In genomic region chr2:120765031-120765910, GRCh38 we compare ENCODE assay signal across 12 cellular contexts. TPM values are rescaled to one million over a fixed set of nuclear protein-coding genes. Genes with fewer than 3 reads are reported as not detected.
DNase-seq lines count a peak whose midpoint lies in the region; ATAC-seq, FAIRE-seq and TF ChIP-seq lines count a peak whose summit lies in the region.
"Had no signal": no experiment of that assay in that cellular context is flagged by ENCODE, and none has a peak within 500 bp of the region (broad histone marks: within the 10 kb centered on the region; RNA-seq: fewer than 3 reads in every experiment).

No MANE protein-coding gene starts in this region.

- no TSS peak for BruUV-seq in HepG2 (replicated peaks; lab: Mats Ljungman, UMichigan)

- H3K9me3 ChIP-seq in liver (ENCODE audit: control insufficient read depth in 4 of 4, low read length in 3 of 4) (no peaks in the 10 kb centered on the region), HepG2 (ENCODE audit: low read length) (no peaks in the 10 kb centered on the region)
- H3K9me3 ChIP-seq: HAP-1 had no signal

- peak overlapping the region; percentile 56 for H3K4me3 Mint-ChIP-seq in nephron progenitor cell

- TF ChIP-seq CTCF in liver (IDR thresholded peaks at IDR 0.05; ENCODE audit: low read depth, low read length, missing input control) (no peak), HepG2 (CRISPR knock-in tag; IDR thresholded peaks at IDR 0.05) (no peak), nephron progenitor cell (IDR thresholded peaks at IDR 0.05) (no peak)

- intact Hi-C loops in HepG2 (cut with micrococcal nuclease; ENCODE audit: unreplicated experiment), result no loop called here
- intact Hi-C loops in Right ventricle myocardium inferior (cut with DNase I), result no loop called here

- no peak for DNase-seq in HepG2 (ENCODE audit: low spot score)
- peak; percentile 60 for DNase-seq in Right ventricle myocardium inferior (ENCODE audit: missing footprints)
- DNase-seq in nephron progenitor cell, result no peak
- DNase-seq in NCI-H2029 treated with DMSO at 0.1 percent for 48 hours (lab: John Stamatoyannopoulos, UW), result no peak
- no peak for DNase-seq in activated naive CD4-positive, alpha-beta T cell (lab: John Stamatoyannopoulos, UW)
- DNase-seq: activated CD8-positive, alpha-beta memory T cell treated with anti-CD3 and anti-CD28 coated beads, Interleukin-2, amount 50 U/mL, for 48 hours; cerebellar nuclear complex; NCI-H1092 treated with DMSO at 0.1 percent for 48 hours had no signal

- H3K79me2 ChIP-seq in HepG2 (ENCODE audit: insufficient read depth, low read length), result no peaks in the 10 kb centered on the region

- ATAC-seq in HepG2 (no peak), Right ventricle myocardium inferior (peak; percentile 38), GM21515 (IDR thresholded peaks at IDR 0.05; ENCODE audit: unreplicated experiment) (no peak), HG03342 (IDR thresholded peaks at IDR 0.05; ENCODE audit: unreplicated experiment) (no peak)

- peaks cover 15% of the 10 kb centered on the region for H3K27me3 Mint-ChIP-seq in nephron progenitor cell (ENCODE audit: low read depth, poor library complexity)

- H3K27me3 ChIP-seq in liver (ENCODE audit: control insufficient read depth in 4 of 4, insufficient read depth in 4 of 4, low read length in 3 of 4), result no peaks in the 10 kb centered on the region
- H3K27me3 ChIP-seq in HepG2 (ENCODE audit: control insufficient read depth in 1 of 2, insufficient read depth in 2 of 2, low read length in 2 of 2), result peaks cover 17 to 98% of the 10 kb centered on the region in 2 experiments; a peak in 4 of 5 replicates

- no peaks in the 10 kb centered on the region for H3K36me3 ChIP-seq in liver (ENCODE audit: control insufficient read depth in 4 of 4, insufficient read depth in 3 of 4, low read depth in 1 of 4, low read length in 3 of 4)
- H3K36me3 ChIP-seq in HepG2 (replicated peaks in 1 of 2; ENCODE audit: control insufficient read depth in 1 of 2, insufficient read depth in 2 of 2, low read length in 2 of 2), result no peaks in the 10 kb centered on the region
- H3K36me3 ChIP-seq: HAP-1 had no signal

- TF ChIP-seq RAD21 in liver (IDR thresholded peaks at IDR 0.05), result no peak
- TF ChIP-seq RAD21 in HepG2 (CRISPR knock-in tag; IDR thresholded peaks at IDR 0.05), result no peak

- H3K4me1 ChIP-seq in liver (ENCODE audit: control insufficient read depth in 4 of 4, insufficient read depth in 4 of 4, low read length in 3 of 4), result peaks cover 0 to 5% (median 2%) of the 10 kb centered on the region in 4 donors
- H3K4me1 ChIP-seq in HepG2 (ENCODE audit: insufficient read depth, low read length), result no peaks in the 10 kb centered on the region
- H3K4me1 ChIP-seq: HAP-1 had no signal

- 71% methylated on average over 18 of the region's 18 CpGs for WGBS in liver
- 37% methylated on average over 15 of the region's 18 CpGs for WGBS in HepG2 (ENCODE audit: low lambda C conversion rate)

- no peaks in the 10 kb centered on the region for H4K20me1 ChIP-seq in HepG2 (ENCODE audit: insufficient read depth, low read length)

- in situ Hi-C loops in HepG2 (cut with HindIII; ENCODE audit: extremely low pct_ligation_motif_present, low pct_unique_long_range_greater_than_20kb), result no loop called here

- H3K4me2 ChIP-seq in HepG2 (ENCODE audit: low read depth, low read length), result no peak overlapping the region

- peaks cover 88% of the 10 kb centered on the region for H3K4me1 Mint-ChIP-seq in nephron progenitor cell

- H3K4me3 ChIP-seq in liver (ENCODE audit: low read depth in 1 of 3, low read length in 3 of 3) (no peak overlapping the region), HepG2 (replicated peaks in 1 of 3; ENCODE audit: insufficient read depth in 1 of 3, low read depth in 2 of 3, low read length in 3 of 3) (no peak overlapping the region)
- H3K4me3 ChIP-seq: HAP-1 had no signal

- H3K27ac ChIP-seq in liver (ENCODE audit: low read depth in 1 of 2, low read length in 2 of 2) (peak overlapping the region; percentile 61 to 62), HepG2 (ENCODE audit: extremely low read length, insufficient read depth, low read length) (no peak overlapping the region)

- CTCF ChIA-PET in HepG2 (lab: Yijun Ruan, JAX; ENCODE audit: low intra/inter-chr PET ratio, low total read pairs), result no interaction called here

- no peak for FAIRE-seq in HepG2 (lab: Jason Lieb, UNC)

- H3K9ac ChIP-seq in liver (ENCODE audit: low read depth in 1 of 2, low read length in 2 of 2) (no peak overlapping the region), HepG2 (ENCODE audit: insufficient read depth, low read depth, low read length) (no peak overlapping the region)

- TF ChIP-seq POLR2A in HepG2 (IDR thresholded peaks at IDR 0.05; ENCODE audit: insufficient read depth in 1 of 2, low read depth in 2 of 2, low read length in 2 of 2), result no peak

- TF ChIP-seq EP300 in HepG2 (IDR thresholded peaks at IDR 0.05; ENCODE audit: low read depth in 2 of 2, low read length in 2 of 2) (no peak), HepG2 (CRISPR knock-in tag; IDR thresholded peaks at IDR 0.05; ENCODE audit: borderline replicate concordance) (no peak)

- H3K36me3 Mint-ChIP-seq in nephron progenitor cell (ENCODE audit: low read depth), result no peaks in the 10 kb centered on the region

- POLR2A ChIA-PET in HepG2 (lab: Yijun Ruan, JAX), result no interaction called here

- no peaks in the 10 kb centered on the region for H3K9me3 Mint-ChIP-seq in nephron progenitor cell

- no peak overlapping the region for H2AFZ ChIP-seq in HepG2 (ENCODE audit: low read length)

- peak overlapping the region; percentile 92 for H3K27ac Mint-ChIP-seq in nephron progenitor cell

TF ChIP-seq in liver, 16 proteins besides CTCF, POLR2A, EP300 and RAD21 (continues in another document):
- no peak for TF ChIP-seq GABPA (IDR thresholded peaks at IDR 0.05 in 1 of 2, conservative IDR thresholded peaks at IDR 0.05 in 1 of 2)
- TF ChIP-seq, protein P1, sequence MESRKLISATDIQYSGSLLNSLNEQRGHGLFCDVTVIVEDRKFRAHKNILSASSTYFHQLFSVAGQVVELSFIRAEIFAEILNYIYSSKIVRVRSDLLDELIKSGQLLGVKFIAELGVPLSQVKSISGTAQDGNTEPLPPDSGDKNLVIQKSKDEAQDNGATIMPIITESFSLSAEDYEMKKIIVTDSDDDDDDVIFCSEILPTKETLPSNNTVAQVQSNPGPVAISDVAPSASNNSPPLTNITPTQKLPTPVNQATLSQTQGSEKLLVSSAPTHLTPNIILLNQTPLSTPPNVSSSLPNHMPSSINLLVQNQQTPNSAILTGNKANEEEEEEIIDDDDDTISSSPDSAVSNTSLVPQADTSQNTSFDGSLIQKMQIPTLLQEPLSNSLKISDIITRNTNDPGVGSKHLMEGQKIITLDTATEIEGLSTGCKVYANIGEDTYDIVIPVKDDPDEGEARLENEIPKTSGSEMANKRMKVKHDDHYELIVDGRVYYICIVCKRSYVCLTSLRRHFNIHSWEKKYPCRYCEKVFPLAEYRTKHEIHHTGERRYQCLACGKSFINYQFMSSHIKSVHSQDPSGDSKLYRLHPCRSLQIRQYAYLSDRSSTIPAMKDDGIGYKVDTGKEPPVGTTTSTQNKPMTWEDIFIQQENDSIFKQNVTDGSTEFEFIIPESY (IDR thresholded peaks at IDR 0.05), result no peak

TF ChIP-seq in HepG2, 621 proteins besides CTCF, POLR2A, EP300 and RAD21 (continues in another document):
- TF ChIP-seq ZNF224 (CRISPR knock-in tag; IDR thresholded peaks at IDR 0.05) (no peak), PLSCR1 (CRISPR knock-in tag; IDR thresholded peaks at IDR 0.05; ENCODE audit: borderline replicate concordance) (no peak), PAWR (CRISPR knock-in tag; IDR thresholded peaks at IDR 0.05; ENCODE audit: borderline replicate concordance) (no peak), ZNF510 (CRISPR knock-in tag; IDR thresholded peaks at IDR 0.05; ENCODE audit: low read depth) (no peak), HNRNPLL (IDR thresholded peaks at IDR 0.05; ENCODE audit: low read depth, low read length, poor library complexity, severe bottlenecking) (no peak)

RNA-seq across cellular contexts. Expression of gene GLI2, which starts 29.6 kb away (rescaled TPM):
- total RNA-seq in liver, result under 1 TPM; 0.08 to 0.14 TPM
- polyA plus RNA-seq in liver, result under 1 TPM; 0.04 to 0.16 TPM
- total RNA-seq in HepG2 (2016; rRNA removed; fragmentation: Illumina TruSeq; extraction: Trizol), result not detected in 2 replicates
- total RNA-seq in HepG2 (2016; cell fraction: cytosol; rRNA removed; fragmentation: Illumina TruSeq; extraction: Trizol; ENCODE audit: low read depth), result not detected in 2 replicates
- not detected in 2 replicates for total RNA-seq in HepG2 (2016; cell fraction: insoluble cytoplasmic fraction; rRNA removed; fragmentation: Illumina TruSeq; extraction: Trizol)
- not detected in 2 replicates for total RNA-seq in HepG2 (2016; cell fraction: membrane; rRNA removed; fragmentation: Illumina TruSeq; extraction: Trizol)
- not detected in 2 replicates for total RNA-seq in HepG2 (2016; cell fraction: nucleus; rRNA removed; fragmentation: Illumina TruSeq; extraction: Trizol)
- polyA plus RNA-seq in HepG2 (2011; rRNA removed), result not detected in 2 replicates
- not detected in 2 replicates for polyA plus RNA-seq in HepG2 (2011; cell fraction: cytosol; rRNA removed)
- polyA plus RNA-seq in HepG2 (2011; cell fraction: nucleus; rRNA removed), result not detected in 2 replicates
- polyA plus RNA-seq in HepG2 (2012), result not detected in 2 replicates
- not detected in 2 replicates for polyA plus RNA-seq in HepG2 (2016; cell fraction: cytosol; fragmentation: Illumina TruSeq; extraction: Trizol; ENCODE audit: low read depth)
- polyA plus RNA-seq in HepG2 (2016; cell fraction: insoluble cytoplasmic fraction; fragmentation: Illumina TruSeq; extraction: Trizol; ENCODE audit: low read depth), result not detected in 2 replicates
- polyA plus RNA-seq in HepG2 (2016; cell fraction: membrane; fragmentation: Illumina TruSeq; extraction: Trizol; ENCODE audit: low read depth), result not detected in 2 replicates
- not detected in 2 replicates for polyA plus RNA-seq in HepG2 (2016; cell fraction: nucleus; fragmentation: Illumina TruSeq; extraction: Trizol; ENCODE audit: insufficient read depth, low read depth)
- 0.98 TPM in 1 of 2 replicates, not detected in the other for polyA minus RNA-seq in HepG2 (2011; rRNA and poly(A)+ RNA removed; ENCODE audit: low replicate concordance)
- not detected in 2 replicates for polyA minus RNA-seq in HepG2 (2011; cell fraction: cytosol; rRNA and poly(A)+ RNA removed)
- not detected in 2 replicates for polyA minus RNA-seq in HepG2 (2011; cell fraction: nucleus; rRNA and poly(A)+ RNA removed)
- 2.2 TPM for total RNA-seq in Right ventricle myocardium inferior
